ENCODE assay signal across 1 cellular context in genomic region chr1:39189592-39190041, GRCh38.
A peak's percentile ranks its signal among the peaks of the same experiment; 100 is the strongest.
TF ChIP-seq lines count a peak whose summit lies in the region.

No MANE protein-coding gene starts in this region.

TF ChIP-seq in K562, 482 proteins besides CTCF, POLR2A, EP300 and RAD21 (continued from another document):
- TF ChIP-seq ZBTB8A (IDR thresholded peaks at IDR 0.05; ENCODE audit: partially characterized antibody) (no peak), CTBP1 (IDR thresholded peaks at IDR 0.05; ENCODE audit: borderline replicate concordance) (peak; percentile 0; the same call in 1 of the 2 replicates), E2F1 (CRISPR knock-in tag; IDR thresholded peaks at IDR 0.05) (no peak), GMEB1 (CRISPR knock-in tag; IDR thresholded peaks at IDR 0.05) (no peak), RBM17 (IDR thresholded peaks at IDR 0.05; ENCODE audit: borderline replicate concordance, low read depth, low read length) (no peak), ZNF592 (IDR thresholded peaks at IDR 0.05) (0 out of 2 replicates have a peak, but pooled peaks have one; percentile 44), CHD2 (IDR thresholded peaks at IDR 0.05; ENCODE audit: low read depth, low read length) (no peak), FOSL1 (tag; conservative IDR thresholded peaks at IDR 0.05) (no peak), ZNF740 (CRISPR knock-in tag; IDR thresholded peaks at IDR 0.05) (no peak), ZNF740 (tag; IDR thresholded peaks at IDR 0.05) (no peak), NFE2 (IDR thresholded peaks at IDR 0.05; ENCODE audit: low read depth) (no peak)
